ENCODE assay signal across 1 cellular context in the genomic region with DNA sequence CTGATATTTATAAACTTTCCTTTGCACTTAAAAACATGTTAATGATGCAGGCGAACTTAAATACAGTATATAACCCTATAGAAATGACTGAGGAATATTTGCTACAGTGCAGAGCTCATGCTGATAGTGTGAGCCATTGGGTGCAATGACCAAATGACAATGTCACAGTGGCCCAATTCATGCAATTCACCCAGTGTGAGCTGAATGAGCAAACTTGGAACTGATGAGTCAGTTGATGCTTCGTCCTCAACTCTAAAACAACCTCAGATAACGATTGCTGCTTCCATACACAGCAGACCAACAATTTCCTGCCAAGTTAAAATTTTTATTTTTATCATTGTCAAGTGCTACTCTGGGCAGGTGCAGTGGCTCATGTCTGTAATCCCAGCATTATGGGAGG.
TF ChIP-seq lines count a peak whose summit lies in the region.

No MANE protein-coding gene starts in this region.

TF ChIP-seq in K562, 482 proteins besides CTCF, POLR2A, EP300 and RAD21:
- TF ChIP-seq PHB (CRISPR knock-in tag; IDR thresholded peaks at IDR 0.05), result no peak
- TF ChIP-seq CEBPG (CRISPR knock-in tag; IDR thresholded peaks at IDR 0.05), result no peak
- peak; percentile 27 to 29; a peak in 1 of 4 replicates for TF ChIP-seq CEBPG (tag; conservative IDR thresholded peaks at IDR 0.05 in 1 of 2, IDR thresholded peaks at IDR 0.05 in 1 of 2)
- no peak for TF ChIP-seq NFYB (IDR thresholded peaks at IDR 0.05; ENCODE audit: extremely low read depth, insufficient read length)
- TF ChIP-seq, protein P1, sequence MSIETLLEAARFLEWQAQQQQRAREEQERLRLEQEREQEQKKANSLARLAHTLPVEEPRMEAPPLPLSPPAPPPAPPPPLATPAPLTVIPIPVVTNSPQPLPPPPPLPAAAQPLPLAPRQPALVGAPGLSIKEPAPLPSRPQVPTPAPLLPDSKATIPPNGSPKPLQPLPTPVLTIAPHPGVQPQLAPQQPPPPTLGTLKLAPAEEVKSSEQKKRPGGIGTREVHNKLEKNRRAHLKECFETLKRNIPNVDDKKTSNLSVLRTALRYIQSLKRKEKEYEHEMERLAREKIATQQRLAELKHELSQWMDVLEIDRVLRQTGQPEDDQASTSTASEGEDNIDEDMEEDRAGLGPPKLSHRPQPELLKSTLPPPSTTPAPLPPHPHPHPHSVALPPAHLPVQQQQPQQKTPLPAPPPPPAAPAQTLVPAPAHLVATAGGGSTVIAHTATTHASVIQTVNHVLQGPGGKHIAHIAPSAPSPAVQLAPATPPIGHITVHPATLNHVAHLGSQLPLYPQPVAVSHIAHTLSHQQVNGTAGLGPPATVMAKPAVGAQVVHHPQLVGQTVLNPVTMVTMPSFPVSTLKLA (conservative IDR thresholded peaks at IDR 0.05), result no peak
- TF ChIP-seq NR3C1 (CRISPR knock-in tag; IDR thresholded peaks at IDR 0.05), result no peak
- no peak for TF ChIP-seq SOX6 (IDR thresholded peaks at IDR 0.05)
- TF ChIP-seq EHMT2 (IDR thresholded peaks at IDR 0.05), result 0 out of 2 replicates have a peak, but pooled peaks have one; percentile 15
- TF ChIP-seq TAF7 (tag; IDR thresholded peaks at IDR 0.05), result no peak
- TF ChIP-seq, protein P2, sequence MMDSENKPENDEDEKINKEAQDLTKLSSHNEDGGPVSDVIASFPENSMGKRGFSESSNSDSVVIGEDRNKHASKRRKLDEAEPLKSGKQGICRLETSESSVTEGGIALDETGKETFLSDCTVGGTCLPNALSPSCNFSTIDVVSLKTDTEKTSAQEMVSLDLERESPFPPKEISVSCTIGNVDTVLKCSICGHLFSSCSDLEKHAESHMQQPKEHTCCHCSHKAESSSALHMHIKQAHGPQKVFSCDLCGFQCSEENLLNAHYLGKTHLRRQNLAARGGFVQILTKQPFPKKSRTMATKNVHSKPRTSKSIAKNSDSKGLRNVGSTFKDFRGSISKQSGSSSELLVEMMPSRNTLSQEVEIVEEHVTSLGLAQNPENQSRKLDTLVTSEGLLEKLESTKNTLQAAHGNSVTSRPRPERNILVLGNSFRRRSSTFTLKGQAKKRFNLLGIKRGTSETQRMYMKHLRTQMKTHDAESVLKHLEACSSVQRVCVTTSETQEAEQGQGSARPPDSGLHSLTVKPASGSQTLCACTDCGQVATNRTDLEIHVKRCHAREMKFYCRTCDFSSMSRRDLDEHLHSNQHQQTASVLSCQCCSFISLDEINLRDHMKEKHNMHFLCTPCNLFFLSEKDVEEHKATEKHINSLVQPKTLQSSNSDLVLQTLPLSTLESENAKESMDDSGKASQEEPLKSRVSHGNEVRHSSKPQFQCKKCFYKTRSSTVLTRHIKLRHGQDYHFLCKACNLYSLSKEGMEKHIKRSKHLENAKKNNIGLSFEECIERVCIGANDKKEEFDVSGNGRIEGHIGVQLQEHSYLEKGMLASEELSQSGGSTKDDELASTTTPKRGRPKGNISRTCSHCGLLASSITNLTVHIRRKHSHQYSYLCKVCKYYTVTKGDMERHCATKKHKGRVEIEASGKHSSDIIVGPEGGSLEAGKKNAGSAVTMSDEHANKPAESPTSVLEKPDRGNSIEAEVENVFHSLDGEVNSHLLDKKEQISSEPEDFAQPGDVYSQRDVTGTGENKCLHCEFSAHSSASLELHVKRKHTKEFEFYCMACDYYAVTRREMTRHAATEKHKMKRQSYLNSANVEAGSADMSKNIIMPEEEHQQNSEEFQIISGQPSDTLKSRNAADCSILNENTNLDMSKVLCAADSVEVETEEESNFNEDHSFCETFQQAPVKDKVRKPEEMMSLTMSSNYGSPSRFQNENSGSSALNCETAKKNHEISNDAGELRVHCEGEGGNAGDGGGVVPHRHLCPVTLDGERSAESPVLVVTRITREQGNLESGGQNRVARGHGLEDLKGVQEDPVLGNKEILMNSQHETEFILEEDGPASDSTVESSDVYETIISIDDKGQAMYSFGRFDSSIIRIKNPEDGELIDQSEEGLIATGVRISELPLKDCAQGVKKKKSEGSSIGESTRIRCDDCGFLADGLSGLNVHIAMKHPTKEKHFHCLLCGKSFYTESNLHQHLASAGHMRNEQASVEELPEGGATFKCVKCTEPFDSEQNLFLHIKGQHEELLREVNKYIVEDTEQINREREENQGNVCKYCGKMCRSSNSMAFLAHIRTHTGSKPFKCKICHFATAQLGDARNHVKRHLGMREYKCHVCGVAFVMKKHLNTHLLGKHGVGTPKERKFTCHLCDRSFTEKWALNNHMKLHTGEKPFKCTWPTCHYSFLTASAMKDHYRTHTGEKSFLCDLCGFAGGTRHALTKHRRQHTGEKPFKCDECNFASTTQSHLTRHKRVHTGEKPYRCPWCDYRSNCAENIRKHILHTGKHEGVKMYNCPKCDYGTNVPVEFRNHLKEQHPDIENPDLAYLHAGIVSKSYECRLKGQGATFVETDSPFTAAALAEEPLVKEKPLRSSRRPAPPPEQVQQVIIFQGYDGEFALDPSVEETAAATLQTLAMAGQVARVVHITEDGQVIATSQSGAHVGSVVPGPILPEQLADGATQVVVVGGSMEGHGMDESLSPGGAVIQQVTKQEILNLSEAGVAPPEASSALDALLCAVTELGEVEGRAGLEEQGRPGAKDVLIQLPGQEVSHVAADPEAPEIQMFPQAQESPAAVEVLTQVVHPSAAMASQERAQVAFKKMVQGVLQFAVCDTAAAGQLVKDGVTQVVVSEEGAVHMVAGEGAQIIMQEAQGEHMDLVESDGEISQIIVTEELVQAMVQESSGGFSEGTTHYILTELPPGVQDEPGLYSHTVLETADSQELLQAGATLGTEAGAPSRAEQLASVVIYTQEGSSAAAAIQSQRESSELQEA (IDR thresholded peaks at IDR 0.05; ENCODE audit: low read depth), result no peak
- TF ChIP-seq FOS (IDR thresholded peaks at IDR 0.05; ENCODE audit: extremely low read depth, insufficient read length), result no peak
- TF ChIP-seq BACH1 (tag; IDR thresholded peaks at IDR 0.05), result peak; percentile 68
- no peak for TF ChIP-seq ZNF212 (CRISPR knock-in tag; IDR thresholded peaks at IDR 0.05)
- peak; percentile 17 for TF ChIP-seq NFE2 (IDR thresholded peaks at IDR 0.05; ENCODE audit: low read depth)
- 0 out of 2 replicates have a peak, but pooled peaks have one; percentile 18 for TF ChIP-seq DPF2 (IDR thresholded peaks at IDR 0.05)
- TF ChIP-seq, protein P3, sequence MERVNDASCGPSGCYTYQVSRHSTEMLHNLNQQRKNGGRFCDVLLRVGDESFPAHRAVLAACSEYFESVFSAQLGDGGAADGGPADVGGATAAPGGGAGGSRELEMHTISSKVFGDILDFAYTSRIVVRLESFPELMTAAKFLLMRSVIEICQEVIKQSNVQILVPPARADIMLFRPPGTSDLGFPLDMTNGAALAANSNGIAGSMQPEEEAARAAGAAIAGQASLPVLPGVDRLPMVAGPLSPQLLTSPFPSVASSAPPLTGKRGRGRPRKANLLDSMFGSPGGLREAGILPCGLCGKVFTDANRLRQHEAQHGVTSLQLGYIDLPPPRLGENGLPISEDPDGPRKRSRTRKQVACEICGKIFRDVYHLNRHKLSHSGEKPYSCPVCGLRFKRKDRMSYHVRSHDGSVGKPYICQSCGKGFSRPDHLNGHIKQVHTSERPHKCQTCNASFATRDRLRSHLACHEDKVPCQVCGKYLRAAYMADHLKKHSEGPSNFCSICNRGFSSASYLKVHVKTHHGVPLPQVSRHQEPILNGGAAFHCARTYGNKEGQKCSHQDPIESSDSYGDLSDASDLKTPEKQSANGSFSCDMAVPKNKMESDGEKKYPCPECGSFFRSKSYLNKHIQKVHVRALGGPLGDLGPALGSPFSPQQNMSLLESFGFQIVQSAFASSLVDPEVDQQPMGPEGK (CRISPR knock-in tag; IDR thresholded peaks at IDR 0.05; ENCODE audit: borderline replicate concordance), result no peak
- 0 out of 2 replicates have a peak, but pooled peaks have one; percentile 13 for TF ChIP-seq JUN (IDR thresholded peaks at IDR 0.05; ENCODE audit: borderline replicate concordance, low read depth, low read length)
- no peak for TF ChIP-seq JUN (CRISPR knock-in tag; IDR thresholded peaks at IDR 0.05; ENCODE audit: borderline replicate concordance)
- TF ChIP-seq C11orf30 (IDR thresholded peaks at IDR 0.05; ENCODE audit: low read depth), result peak; percentile 73
- TF ChIP-seq MAFK (IDR thresholded peaks at IDR 0.05; ENCODE audit: low read length), result peak; percentile 43; the same call in 1 of the 2 replicates
- TF ChIP-seq ZNF143 (CRISPR knock-in tag; IDR thresholded peaks at IDR 0.05), result no peak
- peak; percentile 35; the same call in 1 of the 2 replicates for TF ChIP-seq SMARCA4 (IDR thresholded peaks at IDR 0.05)
- TF ChIP-seq MAFG (tag; conservative IDR thresholded peaks at IDR 0.05), result peak; percentile 79
- TF ChIP-seq MECOM (CRISPR knock-in tag; IDR thresholded peaks at IDR 0.05), result no peak
- peak; percentile 69; the same call in 1 of the 2 replicates for TF ChIP-seq JUND (IDR thresholded peaks at IDR 0.05; ENCODE audit: borderline replicate concordance, low read depth, low read length)
- peak; percentile 49; the same call in 2 of the 3 replicates for TF ChIP-seq JUND (tag; IDR thresholded peaks at IDR 0.05; ENCODE audit: borderline replicate concordance, low read depth, low read length)
- no peak for TF ChIP-seq RFX1 (IDR thresholded peaks at IDR 0.05)
- TF ChIP-seq ZBTB17 (CRISPR knock-in tag; IDR thresholded peaks at IDR 0.05), result 0 out of 2 replicates have a peak, but pooled peaks have one; percentile 26
- TF ChIP-seq, protein P4, sequence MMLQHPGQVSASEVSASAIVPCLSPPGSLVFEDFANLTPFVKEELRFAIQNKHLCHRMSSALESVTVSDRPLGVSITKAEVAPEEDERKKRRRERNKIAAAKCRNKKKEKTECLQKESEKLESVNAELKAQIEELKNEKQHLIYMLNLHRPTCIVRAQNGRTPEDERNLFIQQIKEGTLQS (IDR thresholded peaks at IDR 0.05), result peak; percentile 62
- TF ChIP-seq, protein P4 (CRISPR knock-in tag; conservative IDR thresholded peaks at IDR 0.05), result no peak
- TF ChIP-seq ELF4 (CRISPR knock-in tag; IDR thresholded peaks at IDR 0.05), result peak; percentile 39; the same call in 1 of the 2 replicates
- TF ChIP-seq E2F3 (CRISPR knock-in tag; IDR thresholded peaks at IDR 0.05), result no peak
- peak; percentile 67 for TF ChIP-seq ZNF316 (IDR thresholded peaks at IDR 0.05)
- TF ChIP-seq SMAD4 (CRISPR knock-in tag; conservative IDR thresholded peaks at IDR 0.05), result no peak
- TF ChIP-seq NBN (IDR thresholded peaks at IDR 0.05; ENCODE audit: low read depth), result no peak
- TF ChIP-seq HMG20A (CRISPR knock-in tag; conservative IDR thresholded peaks at IDR 0.05), result no peak
- TF ChIP-seq FOSL1 (tag; conservative IDR thresholded peaks at IDR 0.05), result peak; percentile 85
- TF ChIP-seq, protein P5, sequence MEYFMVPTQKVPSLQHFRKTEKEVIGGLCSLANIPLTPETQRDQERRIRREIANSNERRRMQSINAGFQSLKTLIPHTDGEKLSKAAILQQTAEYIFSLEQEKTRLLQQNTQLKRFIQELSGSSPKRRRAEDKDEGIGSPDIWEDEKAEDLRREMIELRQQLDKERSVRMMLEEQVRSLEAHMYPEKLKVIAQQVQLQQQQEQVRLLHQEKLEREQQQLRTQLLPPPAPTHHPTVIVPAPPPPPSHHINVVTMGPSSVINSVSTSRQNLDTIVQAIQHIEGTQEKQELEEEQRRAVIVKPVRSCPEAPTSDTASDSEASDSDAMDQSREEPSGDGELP (CRISPR knock-in tag; IDR thresholded peaks at IDR 0.05; ENCODE audit: borderline replicate concordance), result no peak
- 0 out of 2 replicates have a peak, but pooled peaks have one; percentile 16 for TF ChIP-seq ZNF324 (CRISPR knock-in tag; IDR thresholded peaks at IDR 0.05)
- TF ChIP-seq ZNF133 (CRISPR knock-in tag; IDR thresholded peaks at IDR 0.05), result no peak
